In the genomic region with DNA sequence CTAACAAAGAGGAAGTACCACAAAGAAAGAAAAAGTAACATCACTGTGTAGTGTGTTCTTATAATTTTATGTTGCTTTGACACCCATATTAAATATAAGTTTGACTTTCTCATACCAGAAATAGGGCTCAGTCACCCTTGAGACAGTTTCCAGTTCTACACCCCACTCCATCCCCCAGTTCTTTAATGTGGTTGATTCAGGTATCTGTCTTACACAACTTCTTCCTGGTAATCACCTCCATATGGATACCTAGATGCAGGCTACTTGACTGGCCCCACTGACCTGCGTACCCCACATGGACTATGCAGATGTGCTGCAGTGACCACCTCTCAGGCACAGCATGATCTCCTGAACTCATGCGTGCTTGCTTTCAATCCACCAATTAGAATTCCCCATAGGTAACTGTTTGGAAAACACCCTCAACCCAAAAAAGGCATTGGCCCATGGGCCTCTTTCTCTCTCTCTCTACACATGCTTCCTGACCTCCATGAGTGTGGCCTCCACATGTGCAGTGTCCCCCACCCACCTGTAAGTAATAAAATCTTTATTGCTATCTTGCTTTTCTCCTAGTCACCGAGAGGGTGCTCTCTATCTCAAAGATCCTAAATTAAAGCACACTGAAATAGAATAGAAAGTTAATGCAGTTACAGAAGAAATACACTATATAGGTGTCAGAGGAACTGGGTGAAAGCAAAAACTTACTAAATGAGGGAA, we compare ENCODE assay signal across 14 cellular contexts.
DNase-seq lines count a peak whose midpoint lies in the region; TF ChIP-seq lines count a peak whose summit lies in the region.
"Had no signal": no experiment of that assay in that cellular context is flagged by ENCODE, and none has a peak within 500 bp of the region (broad histone marks: within the 10 kb centered on the region; RNA-seq: fewer than 3 reads in every experiment).

No MANE protein-coding gene starts in this region.

- no peak overlapping the region for H3K27ac ChIP-seq in CD8-positive, alpha-beta memory T cell (ENCODE audit: low read depth, low read length)
- H3K27ac ChIP-seq: upper lobe of left lung had no signal

- intact Hi-C loops in activated CD4-positive, alpha-beta memory T cell treated with anti-CD3 and anti-CD28 coated beads for 36 hours (cut with micrococcal nuclease): no loop called here
- intact Hi-C loops in activated CD4-positive, alpha-beta T cell treated with anti-CD3 and anti-CD28 coated beads, Interleukin-2, amount 10 ng/mL, durations not matched to agents 24 days and 14 days (cut with micrococcal nuclease): no loop called here

- no peak overlapping the region for H3K4me3 Mint-ChIP-seq in CD8-positive, alpha-beta memory T cell
- no peak overlapping the region for H3K4me3 Mint-ChIP-seq in activated CD4-positive, alpha-beta memory T cell treated with anti-CD3 and anti-CD28 coated beads for 36 hours
- H3K4me3 Mint-ChIP-seq in activated CD4-positive, alpha-beta T cell treated with anti-CD3 and anti-CD28 coated beads, Interleukin-2, amount 10 ng/mL, durations not matched to agents 24 days and 14 days: no peak overlapping the region
- H3K4me3 Mint-ChIP-seq: activated B cell treated with CpG ODN at 0.5 μM for 24 hours had no signal

- H3K27me3 Mint-ChIP-seq in CD8-positive, alpha-beta memory T cell: no peaks in the 10 kb centered on the region
- H3K27me3 Mint-ChIP-seq in activated CD4-positive, alpha-beta memory T cell treated with anti-CD3 and anti-CD28 coated beads for 36 hours: no peaks in the 10 kb centered on the region
- H3K27me3 Mint-ChIP-seq in activated CD4-positive, alpha-beta T cell treated with anti-CD3 and anti-CD28 coated beads, Interleukin-2, amount 10 ng/mL, durations not matched to agents 24 days and 14 days: no peaks in the 10 kb centered on the region
- H3K27me3 Mint-ChIP-seq: activated B cell treated with CpG ODN at 0.5 μM for 24 hours had no signal

- TF ChIP-seq CTCF in AG10803 (conservative IDR thresholded peaks at IDR 0.05; ENCODE audit: low read length) (peak; percentile 45), fibroblast of the aortic adventitia (IDR thresholded peaks at IDR 0.05; ENCODE audit: insufficient read depth, low read length) (peak; percentile 10)

- POLR2A ChIA-PET in CD8-positive, alpha-beta memory T cell (lab: Charles Lee): interaction anchor here (0.7 kb wide), 1 partner anchor 70 kb away, joined by 3 read pairs; no protein-coding TSS in a partner anchor
- POLR2A ChIA-PET in activated CD4-positive, alpha-beta memory T cell treated with anti-CD3 and anti-CD28 coated beads for 36 hours (lab: Charles Lee): no interaction called here

- H3K36me3 Mint-ChIP-seq in CD8-positive, alpha-beta memory T cell: peaks cover 0 to 76% (median 19%) of the 10 kb centered on the region in 3 donors
- peaks cover 13% of the 10 kb centered on the region for H3K36me3 Mint-ChIP-seq in activated CD4-positive, alpha-beta memory T cell treated with anti-CD3 and anti-CD28 coated beads for 36 hours
- H3K36me3 Mint-ChIP-seq in activated CD4-positive, alpha-beta T cell treated with anti-CD3 and anti-CD28 coated beads, Interleukin-2, amount 10 ng/mL, durations not matched to agents 24 days and 14 days (ENCODE audit: low read depth): peaks cover 38% of the 10 kb centered on the region

- H3K9me3 ChIP-seq in CD8-positive, alpha-beta memory T cell (ENCODE audit: low read length): no peaks in the 10 kb centered on the region
- H3K9me3 ChIP-seq: BE2C, heart left ventricle, upper lobe of left lung had no signal

- H3K36me3 ChIP-seq in CD8-positive, alpha-beta memory T cell (ENCODE audit: insufficient read depth, low read length): peaks cover 20% of the 10 kb centered on the region
- H3K36me3 ChIP-seq: BE2C had no signal

- H3K4me1 Mint-ChIP-seq in CD8-positive, alpha-beta memory T cell: peaks cover 9 to 14% (median 13%) of the 10 kb centered on the region in 3 donors
- H3K4me1 Mint-ChIP-seq in activated CD4-positive, alpha-beta memory T cell treated with anti-CD3 and anti-CD28 coated beads for 36 hours (ENCODE audit: low read depth): peaks cover 10% of the 10 kb centered on the region
- peaks cover 12% of the 10 kb centered on the region for H3K4me1 Mint-ChIP-seq in activated CD4-positive, alpha-beta T cell treated with anti-CD3 and anti-CD28 coated beads, Interleukin-2, amount 10 ng/mL, durations not matched to agents 24 days and 14 days

- CTCF ChIA-PET in CD8-positive, alpha-beta memory T cell (lab: Charles Lee): no interaction called here
- CTCF ChIA-PET in activated CD4-positive, alpha-beta memory T cell treated with anti-CD3 and anti-CD28 coated beads for 36 hours (lab: Charles Lee): no interaction called here

- no peaks in the 10 kb centered on the region for H3K27me3 ChIP-seq in CD8-positive, alpha-beta memory T cell (ENCODE audit: insufficient read depth, low read length, poor library complexity, severe bottlenecking)
- H3K27me3 ChIP-seq: BE2C, heart left ventricle, upper lobe of left lung had no signal

- no peaks in the 10 kb centered on the region for H3K4me1 ChIP-seq in CD8-positive, alpha-beta memory T cell (ENCODE audit: insufficient read depth, low read length)
- H3K4me1 ChIP-seq: BE2C had no signal

- DNase-seq in AG10803 (ENCODE audit: low read depth) (peak; percentile 19), fibroblast of the aortic adventitia (ENCODE audit: low read depth) (no peak), DMS53 (lab: John Stamatoyannopoulos, UW) (no peak), pons (ENCODE audit: low spot score) (no peak)
- DNase-seq in CD8-positive, alpha-beta memory T cell: no peak
- DNase-seq in activated CD4-positive, alpha-beta memory T cell treated with anti-CD3 and anti-CD28 coated beads for 36 hours: no peak
- no peak for DNase-seq in stimulated activated CD4-positive, alpha-beta T cell treated with anti-CD3 and anti-CD28 coated beads, Interleukin-4, amount 100 ng/mL, for 1 hour
- DNase-seq in activated CD4-positive, alpha-beta T cell treated with anti-CD3 and anti-CD28 coated beads, Interleukin-2, amount 10 ng/mL, durations not matched to agents 24 days and 14 days: no peak
- DNase-seq: activated B cell treated with CpG ODN at 0.5 μM for 24 hours; activated T-cell treated with anti-CD3 and anti-CD28 coated beads, Interleukin-2, amount 50 U/mL, for 1 hour; BE2C; heart left ventricle; NCI-H1092; upper lobe of left lung had no signal

- peak overlapping the region; percentile 16 to 86 (median 72) for H3K27ac Mint-ChIP-seq in CD8-positive, alpha-beta memory T cell
- peak overlapping the region; percentile 65 for H3K27ac Mint-ChIP-seq in activated CD4-positive, alpha-beta memory T cell treated with anti-CD3 and anti-CD28 coated beads for 36 hours
- H3K27ac Mint-ChIP-seq in activated CD4-positive, alpha-beta T cell treated with anti-CD3 and anti-CD28 coated beads, Interleukin-2, amount 10 ng/mL, durations not matched to agents 24 days and 14 days: no peak overlapping the region
- H3K27ac Mint-ChIP-seq: activated B cell treated with CpG ODN at 0.5 μM for 24 hours had no signal

- no peaks in the 10 kb centered on the region for H3K9me3 Mint-ChIP-seq in CD8-positive, alpha-beta memory T cell
- H3K9me3 Mint-ChIP-seq in activated CD4-positive, alpha-beta memory T cell treated with anti-CD3 and anti-CD28 coated beads for 36 hours: no peaks in the 10 kb centered on the region
- no peaks in the 10 kb centered on the region for H3K9me3 Mint-ChIP-seq in activated CD4-positive, alpha-beta T cell treated with anti-CD3 and anti-CD28 coated beads, Interleukin-2, amount 10 ng/mL, durations not matched to agents 24 days and 14 days
- H3K9me3 Mint-ChIP-seq: activated B cell treated with CpG ODN at 0.5 μM for 24 hours had no signal

- no peak overlapping the region for H3K4me3 ChIP-seq in AG10803 (ENCODE audit: low read length)
- no peak overlapping the region for H3K4me3 ChIP-seq in CD8-positive, alpha-beta memory T cell (ENCODE audit: low read length)
- H3K4me3 ChIP-seq in fibroblast of the aortic adventitia (ENCODE audit: low read depth, low read length): no peak overlapping the region
- H3K4me3 ChIP-seq: heart left ventricle, upper lobe of left lung had no signal
